11 cellular contexts compared by ENCODE assay signal in genomic region chr11:61149624-61150615, GRCh38. TPM values are rescaled to one million over a fixed set of nuclear protein-coding genes. Genes with fewer than 3 reads are reported as not detected.
DNase-seq lines count a peak whose midpoint lies in the region; ATAC-seq and TF ChIP-seq lines count a peak whose summit lies in the region.
"Had no signal": no experiment of that assay in that cellular context is flagged by ENCODE, and none has a peak within 500 bp of the region (broad histone marks: within the 10 kb centered on the region; RNA-seq: fewer than 3 reads in every experiment).

No MANE protein-coding gene starts in this region.

- DNase-seq in Caco-2, result peak; percentile 79 to 89
- peak; percentile 54 for DNase-seq in PC-3
- peak; percentile 7 for DNase-seq in fibroblast of gingiva (ENCODE audit: low read depth)
- DNase-seq in osteoblast (ENCODE audit: insufficient read length, low spot score, missing footprints), result peak; percentile 66
- DNase-seq in tibial nerve (ENCODE audit: low spot score in 2 of 2), result no peak
- no peak for DNase-seq in HuH-7 (ENCODE audit: low spot score)
- DNase-seq: activated T-cell treated with anti-CD3 and anti-CD28 coated beads for 4 hours, Karpas-422, RPMI8226 had no signal

- no peaks in the 10 kb centered on the region for H3K27me3 ChIP-seq in Caco-2 (replicated peaks; ENCODE audit: control insufficient read depth, insufficient read depth, low read length)
- H3K27me3 ChIP-seq in PC-3 (ENCODE audit: low read length), result no peaks in the 10 kb centered on the region
- H3K27me3 ChIP-seq in osteoblast (ENCODE audit: insufficient read depth, low read length), result no peaks in the 10 kb centered on the region
- H3K27me3 ChIP-seq in tibial nerve, result no peaks in the 10 kb centered on the region

- peaks cover 68% of the 10 kb centered on the region for H3K4me1 Mint-ChIP-seq in Caco-2 (ENCODE audit: low read depth, unreplicated experiment)

- no peak for TF ChIP-seq POLR2A in tibial nerve (IDR thresholded peaks at IDR 0.05)

- POLR2A ChIA-PET in Caco-2 (lab: Charles Lee), result interaction anchor here (1.6 kb wide), 1 partner anchor 12 kb away, joined by 4 read pairs; the partner anchor contains the start of gene VPS37C
- POLR2A ChIA-PET in PC-3 (lab: Charles Lee; ENCODE audit: unreplicated experiment), result interaction anchor here (0.6 kb wide), 1 partner anchor 1837 kb away, joined by 5 read pairs; no protein-coding TSS in a partner anchor

- H3K36me3 Mint-ChIP-seq in Caco-2 (ENCODE audit: insufficient read depth, unreplicated experiment), result peaks cover 53% of the 10 kb centered on the region

- peak overlapping the region; percentile 0; the same call in 1 of the 2 replicates for H3K27ac ChIP-seq in PC-3 (ENCODE audit: low read length)
- H3K27ac ChIP-seq in osteoblast (ENCODE audit: low read depth, low read length), result no peak overlapping the region
- peak overlapping the region in 2 of 4 donors; percentile 18 to 58 for H3K27ac ChIP-seq in tibial nerve

- no peak overlapping the region for H3K9ac ChIP-seq in PC-3 (ENCODE audit: low read length)

- no peaks in the 10 kb centered on the region for H3K27me3 Mint-ChIP-seq in Caco-2 (ENCODE audit: insufficient read depth, unreplicated experiment)

- peak overlapping the region; percentile 84 for H3K27ac Mint-ChIP-seq in Caco-2 (ENCODE audit: unreplicated experiment)

- H4K20me1 ChIP-seq in PC-3 (ENCODE audit: low read length), result no peaks in the 10 kb centered on the region
- H4K20me1 ChIP-seq in osteoblast (ENCODE audit: insufficient read depth, low read length), result peaks cover 62% of the 10 kb centered on the region

- H3K4me3 Mint-ChIP-seq in Caco-2 (ENCODE audit: unreplicated experiment), result peak overlapping the region; percentile 60

- H3K4me2 ChIP-seq in PC-3 (ENCODE audit: low read length) (peak overlapping the region; percentile 7), osteoblast (ENCODE audit: insufficient read depth, low read length) (no peak overlapping the region)

- WGBS in tibial nerve, 2 donors, result 30 to 34% methylated on average over 13 of the region's 13 CpGs

- H2AFZ ChIP-seq in PC-3 (ENCODE audit: low read length) (no peak overlapping the region), osteoblast (ENCODE audit: low read length) (no peak overlapping the region)

- no peaks in the 10 kb centered on the region for H3F3A ChIP-seq in PC-3 (ENCODE audit: low read length, unreplicated experiment)

- H3K9me3 Mint-ChIP-seq in Caco-2 (ENCODE audit: unreplicated experiment), result peaks cover 11% of the 10 kb centered on the region

- intact Hi-C loops in Caco-2 (cut with micrococcal nuclease; ENCODE audit: unreplicated experiment) (loop anchor here (1.0 kb wide), 1 partner anchor 8 kb away; no protein-coding TSS in a partner anchor), PC-3 (cut with micrococcal nuclease) (no loop called here)

- H3K9me3 ChIP-seq in Caco-2 (peaks cover 7% of the 10 kb centered on the region; the same call in 1 of the 2 replicates), PC-3 (ENCODE audit: low read length) (peaks cover 3% of the 10 kb centered on the region; the same call in 1 of the 2 replicates), osteoblast (ENCODE audit: low read depth, low read length) (no peaks in the 10 kb centered on the region), tibial nerve (peaks cover 0 to 7% (median 0%) of the 10 kb centered on the region in 4 donors)

- no TSS peak for BruUV-seq in Caco-2 (replicated peaks; lab: Mats Ljungman, UMichigan)
- no TSS peak for BruUV-seq in PC-3 (replicated peaks; lab: Mats Ljungman, UMichigan)

- H3K36me3 ChIP-seq in Caco-2 (ENCODE audit: control insufficient read depth, insufficient read depth, low read length) (no peaks in the 10 kb centered on the region), PC-3 (ENCODE audit: low read depth, low read length) (peaks cover 11% of the 10 kb centered on the region), osteoblast (ENCODE audit: insufficient read depth, low read length) (no peaks in the 10 kb centered on the region), tibial nerve (peaks cover 0 to 5% (median 0%) of the 10 kb centered on the region in 3 donors)

- no peaks in the 10 kb centered on the region for H3K9me2 ChIP-seq in PC-3 (replicated peaks; ENCODE audit: low read length)

- TF ChIP-seq EP300 in tibial nerve (IDR thresholded peaks at IDR 0.05), result no peak

- H3K4me1 ChIP-seq in Caco-2, result peaks cover 67% of the 10 kb centered on the region
- H3K4me1 ChIP-seq in PC-3 (ENCODE audit: insufficient read depth, low read length), result peaks cover 34% of the 10 kb centered on the region
- H3K4me1 ChIP-seq in osteoblast (ENCODE audit: insufficient read depth, low read length), result peaks cover 30% of the 10 kb centered on the region
- H3K4me1 ChIP-seq in tibial nerve, result peaks cover 0 to 74% (median 31%) of the 10 kb centered on the region in 4 donors

- ATAC-seq in PC-3 (peak; percentile 58), GM21447 (IDR thresholded peaks at IDR 0.05; ENCODE audit: unreplicated experiment) (no peak), HG02759 (IDR thresholded peaks at IDR 0.05; ENCODE audit: unreplicated experiment) (no peak)

- TF ChIP-seq CTCF in Caco-2 (IDR thresholded peaks at IDR 0.05; ENCODE audit: insufficient read depth in 1 of 2, low read depth in 1 of 2, low read length in 1 of 2, severe bottlenecking in 1 of 2, unreplicated experiment in 1 of 2) (no peak), PC-3 (conservative IDR thresholded peaks at IDR 0.05; ENCODE audit: low read depth, low read length) (no peak), osteoblast (IDR thresholded peaks at IDR 0.05; ENCODE audit: extremely low read depth, low read depth, low read length) (no peak), tibial nerve (IDR thresholded peaks at IDR 0.05) (no peak)

- CTCF ChIA-PET in Caco-2 (lab: Charles Lee) (interaction anchor here (0.7 to 1.8 kb wide), 3 partner anchors 8 to 21 kb away, joined by 3 to 5 read pairs (median 3); partner anchors contain the start of gene VPS37C), PC-3 (lab: Charles Lee) (interaction anchor here (1.0 kb wide), 1 partner anchor 9 kb away, joined by 3 read pairs; no protein-coding TSS in a partner anchor)

- H3K79me2 ChIP-seq in PC-3 (ENCODE audit: low read length) (peaks cover 93% of the 10 kb centered on the region), osteoblast (ENCODE audit: insufficient read depth, low read length) (peaks cover 95% of the 10 kb centered on the region)

- H3K4me3 ChIP-seq in Caco-2 (ENCODE audit: low read depth, low read length) (no peak overlapping the region), PC-3 (ENCODE audit: low read length) (no peak overlapping the region), osteoblast (ENCODE audit: insufficient read depth, low read length) (no peak overlapping the region), tibial nerve (no peak overlapping the region)

RNA-seq across cellular contexts. Expression of gene VPS37C, which starts 11.3 kb away (rescaled TPM):
- total RNA-seq in Caco-2 (2022), result 36.0 and 36.3 TPM in 2 replicates
- 28.9 and 34.9 TPM in 2 replicates for total RNA-seq in PC-3 (2014; rRNA removed)
- 16.8 and 19.2 TPM in 2 replicates for total RNA-seq in osteoblast
- total RNA-seq in tibial nerve, result 10 to 100 TPM; 11.8 to 22.2 (median 13.6) TPM

RNA-seq across cellular contexts. Expression of gene CD5, which starts 47.6 kb away (rescaled TPM):
- total RNA-seq in Caco-2 (2022) (not detected in 2 replicates), PC-3 (2014; rRNA removed) (0.11 and 0.12 TPM in 2 replicates), osteoblast (not detected in 2 replicates), tibial nerve (1 to 10 TPM in 1 of 4 donors, under 1 TPM in 3; 0.20 to 1.8 (median 0.43) TPM)

RNA-seq across cellular contexts. Expression of gene PGA3, which starts 53.4 kb away (rescaled TPM):
- total RNA-seq in Caco-2 (2022), result not detected in 2 replicates
- not detected in 2 replicates for total RNA-seq in PC-3 (2014; rRNA removed)
- total RNA-seq in osteoblast, result not detected in 2 replicates
- total RNA-seq in tibial nerve, result 10 to 100 TPM in 1 of 4 donors, 1 to 10 TPM in 1, not detected in 2; 1.5 to 11.1 TPM

Comparison
In these comparisons a context has a peak if more than half of its experiments do, and no peak if none do; other contexts are left out.
1. DNase-seq: peak in Caco-2 (2 of 2), PC-3 (single experiment), fibroblast of gingiva (single experiment) and osteoblast (single experiment); none in tibial nerve (0 of 2) and HuH-7 (single experiment).